Comparison of ENCODE assay signal across 2 cellular contexts in the genomic region with DNA sequence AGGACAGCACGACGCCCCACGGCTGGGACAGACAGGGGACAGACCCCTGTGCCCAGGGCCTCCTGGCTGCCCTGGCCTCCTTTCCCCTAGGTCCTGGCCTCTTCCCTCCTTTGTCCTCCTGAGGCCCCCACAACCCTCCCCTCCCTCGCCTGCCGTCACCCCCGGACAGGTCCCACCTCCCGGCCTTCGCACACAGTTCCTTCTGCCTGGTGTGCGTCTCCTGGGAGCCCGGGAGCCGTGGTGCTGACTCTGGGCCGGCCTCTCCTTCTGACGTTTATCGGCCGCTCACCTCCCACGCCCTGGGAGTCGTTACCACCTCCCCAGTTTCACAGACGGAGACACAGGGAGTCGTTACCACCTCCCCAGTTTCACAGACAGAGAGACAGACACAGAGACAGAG.
TF ChIP-seq lines count a peak whose summit lies in the region.

No MANE protein-coding gene starts in this region.

TF ChIP-seq in WTC11, 78 proteins besides CTCF, POLR2A, EP300 and RAD21 (continues in another document):
- TF ChIP-seq, protein P1, sequence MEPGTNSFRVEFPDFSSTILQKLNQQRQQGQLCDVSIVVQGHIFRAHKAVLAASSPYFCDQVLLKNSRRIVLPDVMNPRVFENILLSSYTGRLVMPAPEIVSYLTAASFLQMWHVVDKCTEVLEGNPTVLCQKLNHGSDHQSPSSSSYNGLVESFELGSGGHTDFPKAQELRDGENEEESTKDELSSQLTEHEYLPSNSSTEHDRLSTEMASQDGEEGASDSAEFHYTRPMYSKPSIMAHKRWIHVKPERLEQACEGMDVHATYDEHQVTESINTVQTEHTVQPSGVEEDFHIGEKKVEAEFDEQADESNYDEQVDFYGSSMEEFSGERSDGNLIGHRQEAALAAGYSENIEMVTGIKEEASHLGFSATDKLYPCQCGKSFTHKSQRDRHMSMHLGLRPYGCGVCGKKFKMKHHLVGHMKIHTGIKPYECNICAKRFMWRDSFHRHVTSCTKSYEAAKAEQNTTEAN (CRISPR knock-in tag; IDR thresholded peaks at IDR 0.05), result no peak
- TF ChIP-seq, protein P2, sequence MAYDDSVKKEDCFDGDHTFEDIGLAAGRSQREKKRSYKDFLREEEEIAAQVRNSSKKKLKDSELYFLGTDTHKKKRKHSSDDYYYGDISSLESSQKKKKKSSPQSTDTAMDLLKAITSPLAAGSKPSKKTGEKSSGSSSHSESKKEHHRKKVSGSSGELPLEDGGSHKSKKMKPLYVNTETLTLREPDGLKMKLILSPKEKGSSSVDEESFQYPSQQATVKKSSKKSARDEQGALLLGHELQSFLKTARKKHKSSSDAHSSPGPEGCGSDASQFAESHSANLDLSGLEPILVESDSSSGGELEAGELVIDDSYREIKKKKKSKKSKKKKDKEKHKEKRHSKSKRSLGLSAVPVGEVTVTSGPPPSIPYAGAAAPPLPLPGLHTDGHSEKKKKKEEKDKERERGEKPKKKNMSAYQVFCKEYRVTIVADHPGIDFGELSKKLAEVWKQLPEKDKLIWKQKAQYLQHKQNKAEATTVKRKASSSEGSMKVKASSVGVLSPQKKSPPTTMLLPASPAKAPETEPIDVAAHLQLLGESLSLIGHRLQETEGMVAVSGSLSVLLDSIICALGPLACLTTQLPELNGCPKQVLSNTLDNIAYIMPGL (CRISPR knock-in tag; IDR thresholded peaks at IDR 0.05), result no peak
- TF ChIP-seq MXD4 (CRISPR knock-in tag; IDR thresholded peaks at IDR 0.05; ENCODE audit: borderline replicate concordance) (no peak), TEAD4 (CRISPR knock-in tag; IDR thresholded peaks at IDR 0.05) (no peak), JUN (CRISPR knock-in tag; IDR thresholded peaks at IDR 0.05) (no peak), GTF2I (CRISPR knock-in tag; conservative IDR thresholded peaks at IDR 0.05) (no peak), FOXP1 (CRISPR knock-in tag; IDR thresholded peaks at IDR 0.05; ENCODE audit: borderline replicate concordance) (no peak), GRHL2 (CRISPR knock-in tag; IDR thresholded peaks at IDR 0.05; ENCODE audit: insufficient replicate concordance, severe bottlenecking) (no peak), RORB (CRISPR knock-in tag; IDR thresholded peaks at IDR 0.05) (no peak), ZNF121 (CRISPR knock-in tag; IDR thresholded peaks at IDR 0.05) (no peak), ETV6 (CRISPR knock-in tag; IDR thresholded peaks at IDR 0.05) (no peak)
- TF ChIP-seq, protein P3, sequence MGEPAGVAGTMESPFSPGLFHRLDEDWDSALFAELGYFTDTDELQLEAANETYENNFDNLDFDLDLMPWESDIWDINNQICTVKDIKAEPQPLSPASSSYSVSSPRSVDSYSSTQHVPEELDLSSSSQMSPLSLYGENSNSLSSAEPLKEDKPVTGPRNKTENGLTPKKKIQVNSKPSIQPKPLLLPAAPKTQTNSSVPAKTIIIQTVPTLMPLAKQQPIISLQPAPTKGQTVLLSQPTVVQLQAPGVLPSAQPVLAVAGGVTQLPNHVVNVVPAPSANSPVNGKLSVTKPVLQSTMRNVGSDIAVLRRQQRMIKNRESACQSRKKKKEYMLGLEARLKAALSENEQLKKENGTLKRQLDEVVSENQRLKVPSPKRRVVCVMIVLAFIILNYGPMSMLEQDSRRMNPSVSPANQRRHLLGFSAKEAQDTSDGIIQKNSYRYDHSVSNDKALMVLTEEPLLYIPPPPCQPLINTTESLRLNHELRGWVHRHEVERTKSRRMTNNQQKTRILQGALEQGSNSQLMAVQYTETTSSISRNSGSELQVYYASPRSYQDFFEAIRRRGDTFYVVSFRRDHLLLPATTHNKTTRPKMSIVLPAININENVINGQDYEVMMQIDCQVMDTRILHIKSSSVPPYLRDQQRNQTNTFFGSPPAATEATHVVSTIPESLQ (CRISPR knock-in tag; IDR thresholded peaks at IDR 0.05), result no peak
- TF ChIP-seq, protein P4, sequence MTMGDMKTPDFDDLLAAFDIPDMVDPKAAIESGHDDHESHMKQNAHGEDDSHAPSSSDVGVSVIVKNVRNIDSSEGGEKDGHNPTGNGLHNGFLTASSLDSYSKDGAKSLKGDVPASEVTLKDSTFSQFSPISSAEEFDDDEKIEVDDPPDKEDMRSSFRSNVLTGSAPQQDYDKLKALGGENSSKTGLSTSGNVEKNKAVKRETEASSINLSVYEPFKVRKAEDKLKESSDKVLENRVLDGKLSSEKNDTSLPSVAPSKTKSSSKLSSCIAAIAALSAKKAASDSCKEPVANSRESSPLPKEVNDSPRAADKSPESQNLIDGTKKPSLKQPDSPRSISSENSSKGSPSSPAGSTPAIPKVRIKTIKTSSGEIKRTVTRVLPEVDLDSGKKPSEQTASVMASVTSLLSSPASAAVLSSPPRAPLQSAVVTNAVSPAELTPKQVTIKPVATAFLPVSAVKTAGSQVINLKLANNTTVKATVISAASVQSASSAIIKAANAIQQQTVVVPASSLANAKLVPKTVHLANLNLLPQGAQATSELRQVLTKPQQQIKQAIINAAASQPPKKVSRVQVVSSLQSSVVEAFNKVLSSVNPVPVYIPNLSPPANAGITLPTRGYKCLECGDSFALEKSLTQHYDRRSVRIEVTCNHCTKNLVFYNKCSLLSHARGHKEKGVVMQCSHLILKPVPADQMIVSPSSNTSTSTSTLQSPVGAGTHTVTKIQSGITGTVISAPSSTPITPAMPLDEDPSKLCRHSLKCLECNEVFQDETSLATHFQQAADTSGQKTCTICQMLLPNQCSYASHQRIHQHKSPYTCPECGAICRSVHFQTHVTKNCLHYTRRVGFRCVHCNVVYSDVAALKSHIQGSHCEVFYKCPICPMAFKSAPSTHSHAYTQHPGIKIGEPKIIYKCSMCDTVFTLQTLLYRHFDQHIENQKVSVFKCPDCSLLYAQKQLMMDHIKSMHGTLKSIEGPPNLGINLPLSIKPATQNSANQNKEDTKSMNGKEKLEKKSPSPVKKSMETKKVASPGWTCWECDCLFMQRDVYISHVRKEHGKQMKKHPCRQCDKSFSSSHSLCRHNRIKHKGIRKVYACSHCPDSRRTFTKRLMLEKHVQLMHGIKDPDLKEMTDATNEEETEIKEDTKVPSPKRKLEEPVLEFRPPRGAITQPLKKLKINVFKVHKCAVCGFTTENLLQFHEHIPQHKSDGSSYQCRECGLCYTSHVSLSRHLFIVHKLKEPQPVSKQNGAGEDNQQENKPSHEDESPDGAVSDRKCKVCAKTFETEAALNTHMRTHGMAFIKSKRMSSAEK (CRISPR knock-in tag; IDR thresholded peaks at IDR 0.05; ENCODE audit: borderline replicate concordance), result no peak
- TF ChIP-seq, protein P5, sequence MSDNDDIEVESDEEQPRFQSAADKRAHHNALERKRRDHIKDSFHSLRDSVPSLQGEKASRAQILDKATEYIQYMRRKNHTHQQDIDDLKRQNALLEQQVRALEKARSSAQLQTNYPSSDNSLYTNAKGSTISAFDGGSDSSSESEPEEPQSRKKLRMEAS (CRISPR knock-in tag; IDR thresholded peaks at IDR 0.05), result no peak
- TF ChIP-seq, protein P6, sequence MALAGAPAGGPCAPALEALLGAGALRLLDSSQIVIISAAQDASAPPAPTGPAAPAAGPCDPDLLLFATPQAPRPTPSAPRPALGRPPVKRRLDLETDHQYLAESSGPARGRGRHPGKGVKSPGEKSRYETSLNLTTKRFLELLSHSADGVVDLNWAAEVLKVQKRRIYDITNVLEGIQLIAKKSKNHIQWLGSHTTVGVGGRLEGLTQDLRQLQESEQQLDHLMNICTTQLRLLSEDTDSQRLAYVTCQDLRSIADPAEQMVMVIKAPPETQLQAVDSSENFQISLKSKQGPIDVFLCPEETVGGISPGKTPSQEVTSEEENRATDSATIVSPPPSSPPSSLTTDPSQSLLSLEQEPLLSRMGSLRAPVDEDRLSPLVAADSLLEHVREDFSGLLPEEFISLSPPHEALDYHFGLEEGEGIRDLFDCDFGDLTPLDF (CRISPR knock-in tag; IDR thresholded peaks at IDR 0.05), result no peak

TF ChIP-seq in HepG2, 621 proteins besides CTCF, POLR2A, EP300 and RAD21:
- TF ChIP-seq, protein P7, sequence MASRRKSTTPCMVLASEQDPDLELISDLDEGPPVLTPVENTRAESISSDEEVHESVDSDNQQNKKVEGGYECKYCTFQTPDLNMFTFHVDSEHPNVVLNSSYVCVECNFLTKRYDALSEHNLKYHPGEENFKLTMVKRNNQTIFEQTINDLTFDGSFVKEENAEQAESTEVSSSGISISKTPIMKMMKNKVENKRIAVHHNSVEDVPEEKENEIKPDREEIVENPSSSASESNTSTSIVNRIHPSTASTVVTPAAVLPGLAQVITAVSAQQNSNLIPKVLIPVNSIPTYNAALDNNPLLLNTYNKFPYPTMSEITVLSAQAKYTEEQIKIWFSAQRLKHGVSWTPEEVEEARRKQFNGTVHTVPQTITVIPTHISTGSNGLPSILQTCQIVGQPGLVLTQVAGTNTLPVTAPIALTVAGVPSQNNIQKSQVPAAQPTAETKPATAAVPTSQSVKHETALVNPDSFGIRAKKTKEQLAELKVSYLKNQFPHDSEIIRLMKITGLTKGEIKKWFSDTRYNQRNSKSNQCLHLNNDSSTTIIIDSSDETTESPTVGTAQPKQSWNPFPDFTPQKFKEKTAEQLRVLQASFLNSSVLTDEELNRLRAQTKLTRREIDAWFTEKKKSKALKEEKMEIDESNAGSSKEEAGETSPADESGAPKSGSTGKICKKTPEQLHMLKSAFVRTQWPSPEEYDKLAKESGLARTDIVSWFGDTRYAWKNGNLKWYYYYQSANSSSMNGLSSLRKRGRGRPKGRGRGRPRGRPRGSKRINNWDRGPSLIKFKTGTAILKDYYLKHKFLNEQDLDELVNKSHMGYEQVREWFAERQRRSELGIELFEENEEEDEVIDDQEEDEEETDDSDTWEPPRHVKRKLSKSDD (CRISPR knock-in tag; IDR thresholded peaks at IDR 0.05; ENCODE audit: low read depth), result no peak
- TF ChIP-seq ZNF546 (CRISPR knock-in tag; conservative IDR thresholded peaks at IDR 0.05) (no peak), ZNF180 (CRISPR knock-in tag; IDR thresholded peaks at IDR 0.05; ENCODE audit: borderline replicate concordance, low read depth) (no peak), ZNF766 (CRISPR knock-in tag; IDR thresholded peaks at IDR 0.05; ENCODE audit: borderline replicate concordance) (no peak), CC2D1A (CRISPR knock-in tag; IDR thresholded peaks at IDR 0.05) (no peak), MIER3 (CRISPR knock-in tag; IDR thresholded peaks at IDR 0.05; ENCODE audit: borderline replicate concordance) (no peak)
- TF ChIP-seq, protein P8, sequence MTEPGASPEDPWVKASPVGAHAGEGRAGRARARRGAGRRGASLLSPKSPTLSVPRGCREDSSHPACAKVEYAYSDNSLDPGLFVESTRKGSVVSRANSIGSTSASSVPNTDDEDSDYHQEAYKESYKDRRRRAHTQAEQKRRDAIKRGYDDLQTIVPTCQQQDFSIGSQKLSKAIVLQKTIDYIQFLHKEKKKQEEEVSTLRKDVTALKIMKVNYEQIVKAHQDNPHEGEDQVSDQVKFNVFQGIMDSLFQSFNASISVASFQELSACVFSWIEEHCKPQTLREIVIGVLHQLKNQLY (CRISPR knock-in tag; IDR thresholded peaks at IDR 0.05), result no peak
